Comparison of ENCODE assay signal across 15 cellular contexts in genomic region chr10:71693377-71693776, GRCh38. TPM values are rescaled to one million over a fixed set of nuclear protein-coding genes. Genes with fewer than 3 reads are reported as not detected.
A peak's percentile ranks its signal among the peaks of the same experiment; 100 is the strongest.
DNase-seq lines count a peak whose midpoint lies in the region; ATAC-seq and TF ChIP-seq lines count a peak whose summit lies in the region.
"Had no signal": no experiment of that assay in that cellular context is flagged by ENCODE, and none has a peak within 500 bp of the region (broad histone marks: within the 10 kb centered on the region; RNA-seq: fewer than 3 reads in every experiment).

No MANE protein-coding gene starts in this region.

- no peaks in the 10 kb centered on the region for H3K27me3 ChIP-seq in CD4-positive, alpha-beta T cell (ENCODE audit: control insufficient read depth, insufficient read depth, low read length)
- H3K27me3 ChIP-seq in psoas muscle (ENCODE audit: insufficient read depth in 3 of 3, low read length in 2 of 3) = peaks cover 0 to 2% (median 0%) of the 10 kb centered on the region in 3 donors

- peaks cover 25% of the 10 kb centered on the region for H3K4me1 Mint-ChIP-seq in CD4-positive, alpha-beta T cell (ENCODE audit: low read depth)
- peaks cover 33 to 35% of the 10 kb centered on the region in 2 donors for H3K4me1 Mint-ChIP-seq in effector memory CD8-positive, alpha-beta T cell (ENCODE audit: low read depth in 2 of 2)

- H3K27ac ChIP-seq in CD4-positive, alpha-beta T cell (ENCODE audit: low read depth, low read length) = no peak overlapping the region
- H3K27ac ChIP-seq in psoas muscle = peak overlapping the region; percentile 46

- ATAC-seq in CD4-positive, alpha-beta T cell (ENCODE audit: poor library complexity) = no peak
- no peak for ATAC-seq in effector memory CD8-positive, alpha-beta T cell (replicated peaks)
- ATAC-seq in psoas muscle (peak in 2 of 4 donors; percentile 20 to 37), GM18498 (IDR thresholded peaks at IDR 0.05; ENCODE audit: unreplicated experiment) (no peak), GM21723 (IDR thresholded peaks at IDR 0.05; ENCODE audit: unreplicated experiment) (no peak), mucosa of descending colon (no peak)
- ATAC-seq: activated CD4-positive, alpha-beta T cell treated with anti-CD3 and anti-CD28 coated beads for 36 hours; Panc1 had no signal

- no peaks in the 10 kb centered on the region for H3K9me3 ChIP-seq in CD4-positive, alpha-beta T cell (ENCODE audit: control insufficient read depth, low read length)
- H3K9me3 ChIP-seq in psoas muscle (no peaks in the 10 kb centered on the region), mucosa of descending colon (no peaks in the 10 kb centered on the region)
- H3K9me3 ChIP-seq: prostate gland had no signal

- H3K4me3 Mint-ChIP-seq in CD4-positive, alpha-beta T cell = no peak overlapping the region
- peak overlapping the region in 1 of 2 donors; percentile 40 for H3K4me3 Mint-ChIP-seq in effector memory CD8-positive, alpha-beta T cell
- H3K4me3 Mint-ChIP-seq: activated CD4-positive, alpha-beta T cell treated with anti-CD3 and anti-CD28 coated beads for 36 hours had no signal

- CTCF ChIA-PET in CD4-positive, alpha-beta T cell (lab: Charles Lee) = interaction anchor here (2.5 kb wide), 1 partner anchor 80 kb away, joined by 9 read pairs; the partner anchor contains the start of gene VSIR

- no peaks in the 10 kb centered on the region for H3K36me3 Mint-ChIP-seq in CD4-positive, alpha-beta T cell (ENCODE audit: low read depth)
- H3K36me3 Mint-ChIP-seq in effector memory CD8-positive, alpha-beta T cell (ENCODE audit: insufficient read depth) = peaks cover 9% of the 10 kb centered on the region

- no peak for TF ChIP-seq CTCF in CD4-positive, alpha-beta T cell (IDR thresholded peaks at IDR 0.05)
- no peak for TF ChIP-seq CTCF in GM12865 (IDR thresholded peaks at IDR 0.05; ENCODE audit: insufficient read depth, low read depth, low read length, missing control alignments)
- no peak for TF ChIP-seq CTCF in psoas muscle (IDR thresholded peaks at IDR 0.05)
- no peak for TF ChIP-seq CTCF in mucosa of descending colon (IDR thresholded peaks at IDR 0.05)

- H3K27me3 Mint-ChIP-seq in CD4-positive, alpha-beta T cell = no peaks in the 10 kb centered on the region
- no peaks in the 10 kb centered on the region for H3K27me3 Mint-ChIP-seq in effector memory CD8-positive, alpha-beta T cell
- H3K27me3 Mint-ChIP-seq: activated CD4-positive, alpha-beta T cell treated with anti-CD3 and anti-CD28 coated beads for 36 hours had no signal

- intact Hi-C loops in CD4-positive, alpha-beta T cell (cut with DNase I, micrococcal nuclease) = no loop called here
- intact Hi-C loops in psoas muscle (cut with DNase I) = loop anchor here in 1 of 2 donors (5.0 kb wide), 1 partner anchor 376 kb away; the partner anchor contains the start of gene SLC29A3
- intact Hi-C loops in mucosa of descending colon (cut with DNase I, micrococcal nuclease) = loop anchor here in 1 of 2 donors (10.0 kb wide), 1 partner anchor 309 kb away; no protein-coding TSS in a partner anchor

- peak overlapping the region; percentile 63 for H3K27ac Mint-ChIP-seq in CD4-positive, alpha-beta T cell
- peak overlapping the region; percentile 72 to 90 for H3K27ac Mint-ChIP-seq in effector memory CD8-positive, alpha-beta T cell
- H3K27ac Mint-ChIP-seq: activated CD4-positive, alpha-beta T cell treated with anti-CD3 and anti-CD28 coated beads for 36 hours had no signal

- H3K9me3 Mint-ChIP-seq in CD4-positive, alpha-beta T cell = no peaks in the 10 kb centered on the region
- peaks cover 0 to 2% of the 10 kb centered on the region in 2 donors for H3K9me3 Mint-ChIP-seq in effector memory CD8-positive, alpha-beta T cell

- POLR2A ChIA-PET in CD4-positive, alpha-beta T cell (lab: Charles Lee) = interaction anchor here (1.6 kb wide), 1 partner anchor 80 kb away, joined by 9 read pairs; the partner anchor contains the start of gene VSIR

- H3K4me1 ChIP-seq in psoas muscle = peaks cover 3% of the 10 kb centered on the region
- no peaks in the 10 kb centered on the region for H3K4me1 ChIP-seq in mucosa of descending colon (ENCODE audit: low read depth)
- H3K4me1 ChIP-seq: prostate gland had no signal

- no peak for DNase-seq in CD4-positive, alpha-beta T cell
- peak; percentile 24 for DNase-seq in GM12865 (ENCODE audit: low read depth)
- DNase-seq in effector memory CD8-positive, alpha-beta T cell = no peak
- DNase-seq in psoas muscle = no peak
- DNase-seq in mucosa of descending colon = no peak
- DNase-seq: activated CD4-positive, alpha-beta T cell treated with anti-CD3 and anti-CD28 coated beads for 36 hours; amygdala; midbrain; NCI-H226; stimulated activated naive CD4-positive, alpha-beta T cell treated with Interleukin-2 at 50 U/mL for 16 hours; T-helper 1 cell had no signal

- WGBS in psoas muscle, 3 donors = 57 to 66% (median 57%) methylated on average over 5 of the region's 5 CpGs

- H3K4me3 ChIP-seq in GM12865 (ENCODE audit: low read depth, low read length) (no peak overlapping the region), psoas muscle (no peak overlapping the region), mucosa of descending colon (no peak overlapping the region)
- H3K4me3 ChIP-seq: prostate gland had no signal

- H3K36me3 ChIP-seq in psoas muscle (ENCODE audit: insufficient read depth in 1 of 2, low read depth in 1 of 2) (no peaks in the 10 kb centered on the region), mucosa of descending colon (ENCODE audit: low read depth) (no peaks in the 10 kb centered on the region)
- H3K36me3 ChIP-seq: prostate gland had no signal

RNA-seq across cellular contexts. Expression of gene C10orf105, which starts 26.2 kb away (rescaled TPM):
- under 1 TPM; 0.25 to 0.36 TPM for total RNA-seq in CD4-positive, alpha-beta T cell
- total RNA-seq in psoas muscle = not detected
- polyA plus RNA-seq in psoas muscle = under 1 TPM; 0.01 to 0.03 (median 0.03) TPM
- under 1 TPM in 1 of 3 donors, not detected in 2; 0.10 TPM for total RNA-seq in mucosa of descending colon
